In the genomic region with DNA sequence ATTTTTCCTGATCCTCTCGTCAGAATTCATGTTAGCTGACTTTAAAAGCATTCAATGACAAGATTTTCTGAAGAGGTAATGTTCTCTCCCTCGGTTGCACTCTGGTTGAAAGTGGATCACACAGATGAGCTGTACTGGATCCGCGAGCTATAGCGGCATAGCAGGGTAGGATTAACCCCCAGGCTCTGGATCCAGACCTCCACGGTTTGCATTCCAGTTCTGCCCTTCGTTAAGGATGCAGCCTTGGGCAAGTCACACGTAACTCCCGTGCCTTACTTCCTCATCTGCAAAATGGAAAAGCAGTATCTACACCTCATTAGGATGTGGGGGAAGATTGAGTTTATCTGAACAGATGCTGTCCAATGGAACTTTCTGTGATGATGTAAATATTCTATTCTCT, we compare ENCODE assay signal across 27 cellular contexts.
"Had no signal": no experiment of that assay in that cellular context is flagged by ENCODE, and none has a peak within 500 bp of the region (broad histone marks: within the 10 kb centered on the region; RNA-seq: fewer than 3 reads in every experiment).

No MANE protein-coding gene starts in this region.

- ATAC-seq: activated CD8-positive, alpha-beta memory T cell treated with anti-CD3 and anti-CD28 coated beads, Interleukin-2, amount 10 ng/mL, durations not matched to agents 7 days and 5 days; activated CD8-positive, alpha-beta T cell treated with anti-CD3 and anti-CD28 coated beads, Interleukin-2, amount 10 ng/mL, durations not matched to agents 7 days and 5 days; activated naive CD4-positive, alpha-beta T cell treated with anti-CD3 and anti-CD28 coated beads, Interleukin-2, amount 50 U/mL, for 72 hours; activated naive CD8-positive, alpha-beta T cell treated with anti-CD3 and anti-CD28 coated beads, Interleukin-2, amount 50 U/mL, for 24 hours; T-helper 17 cell; WTC11 had no signal

- H3K27ac ChIP-seq: ascending aorta, body of pancreas, Peyer's patch, RWPE1 had no signal

- H3K4me1 ChIP-seq: ascending aorta, body of pancreas had no signal

- H3K4me3 ChIP-seq: ascending aorta, body of pancreas, Peyer's patch had no signal

- H3K36me3 ChIP-seq: ascending aorta, Peyer's patch had no signal

- H3K9me3 ChIP-seq: ascending aorta, body of pancreas, Peyer's patch had no signal

- DNase-seq: activated CD4-positive, alpha-beta T cell treated with anti-CD3 and anti-CD28 coated beads for 48 hours; activated CD4-positive, alpha-beta T cell treated with anti-CD3 and anti-CD28 coated beads, Interleukin-2, amount 50 U/mL, for 4 hours; activated CD4-positive, CD25-positive, alpha-beta regulatory T cell treated with anti-CD3 and anti-CD28 coated beads, Interleukin-2, amount 50 U/mL, for 72 hours; activated CD8-positive, alpha-beta memory T cell treated with anti-CD3 and anti-CD28 coated beads, Interleukin-2, amount 10 ng/mL, durations not matched to agents 7 days and 5 days; activated CD8-positive, alpha-beta T cell treated with anti-CD3 and anti-CD28 coated beads, Interleukin-2, amount 10 ng/mL, durations not matched to agents 7 days and 5 days; activated effector memory CD4-positive, alpha-beta T cell treated with Interleukin-2 at 50 U/mL for 16 hours; activated naive CD4-positive, alpha-beta T cell treated with Interleukin-2 at 50 U/mL for 16 hours; activated naive CD8-positive, alpha-beta T cell treated with anti-CD3 and anti-CD28 coated beads, Interleukin-2, amount 50 U/mL, for 24 hours; activated T-cell treated with anti-CD3 and anti-CD28 coated beads, Interleukin-2, amount 50 U/mL, for 24 hours; amniotic stem cell; body of pancreas; KG1; NCI-H1048; NCI-H146; NCI-H187 treated with DMSO at 0.1 percent for 48 hours; NCI-H2081 treated with DMSO at 0.1 percent for 48 hours; NCI-H2227 treated with DMSO at 0.1 percent for 48 hours; NCI-H446 treated with DMSO at 0.1 percent for 48 hours; NCI-H524 treated with DMSO at 0.1 percent for 48 hours; Peyer's patch; SHP77 treated with DMSO at 0.1 percent for 48 hours; T-helper 17 cell; T-helper 9 cell had no signal

- H3K27me3 ChIP-seq: ascending aorta, body of pancreas, Peyer's patch had no signal
